Comparison of ENCODE assay signal across 1 cellular context in the genomic region with DNA sequence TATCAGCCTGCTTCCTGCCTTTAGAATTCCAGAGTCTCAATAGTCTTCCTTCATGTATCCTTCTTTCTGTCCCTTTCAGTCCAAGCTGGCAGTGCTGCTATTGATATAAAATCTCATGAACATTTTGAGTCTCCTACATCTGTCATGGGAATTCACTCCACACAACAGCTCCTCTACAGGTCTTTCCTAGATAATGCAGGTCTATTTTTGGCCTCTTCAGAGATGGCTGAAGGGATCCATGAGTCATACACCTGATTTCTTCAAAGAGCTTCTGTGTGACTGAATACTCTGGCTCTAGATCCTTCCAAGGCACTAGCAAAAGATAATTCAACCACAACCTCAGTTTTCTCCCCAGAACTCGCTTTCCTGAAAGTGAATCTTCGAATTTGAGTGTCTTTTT.
TF ChIP-seq lines count a peak whose summit lies in the region.

No MANE protein-coding gene starts in this region.

TF ChIP-seq in GM23338, 12 proteins besides CTCF, POLR2A, EP300 and RAD21:
- TF ChIP-seq, protein P1, sequence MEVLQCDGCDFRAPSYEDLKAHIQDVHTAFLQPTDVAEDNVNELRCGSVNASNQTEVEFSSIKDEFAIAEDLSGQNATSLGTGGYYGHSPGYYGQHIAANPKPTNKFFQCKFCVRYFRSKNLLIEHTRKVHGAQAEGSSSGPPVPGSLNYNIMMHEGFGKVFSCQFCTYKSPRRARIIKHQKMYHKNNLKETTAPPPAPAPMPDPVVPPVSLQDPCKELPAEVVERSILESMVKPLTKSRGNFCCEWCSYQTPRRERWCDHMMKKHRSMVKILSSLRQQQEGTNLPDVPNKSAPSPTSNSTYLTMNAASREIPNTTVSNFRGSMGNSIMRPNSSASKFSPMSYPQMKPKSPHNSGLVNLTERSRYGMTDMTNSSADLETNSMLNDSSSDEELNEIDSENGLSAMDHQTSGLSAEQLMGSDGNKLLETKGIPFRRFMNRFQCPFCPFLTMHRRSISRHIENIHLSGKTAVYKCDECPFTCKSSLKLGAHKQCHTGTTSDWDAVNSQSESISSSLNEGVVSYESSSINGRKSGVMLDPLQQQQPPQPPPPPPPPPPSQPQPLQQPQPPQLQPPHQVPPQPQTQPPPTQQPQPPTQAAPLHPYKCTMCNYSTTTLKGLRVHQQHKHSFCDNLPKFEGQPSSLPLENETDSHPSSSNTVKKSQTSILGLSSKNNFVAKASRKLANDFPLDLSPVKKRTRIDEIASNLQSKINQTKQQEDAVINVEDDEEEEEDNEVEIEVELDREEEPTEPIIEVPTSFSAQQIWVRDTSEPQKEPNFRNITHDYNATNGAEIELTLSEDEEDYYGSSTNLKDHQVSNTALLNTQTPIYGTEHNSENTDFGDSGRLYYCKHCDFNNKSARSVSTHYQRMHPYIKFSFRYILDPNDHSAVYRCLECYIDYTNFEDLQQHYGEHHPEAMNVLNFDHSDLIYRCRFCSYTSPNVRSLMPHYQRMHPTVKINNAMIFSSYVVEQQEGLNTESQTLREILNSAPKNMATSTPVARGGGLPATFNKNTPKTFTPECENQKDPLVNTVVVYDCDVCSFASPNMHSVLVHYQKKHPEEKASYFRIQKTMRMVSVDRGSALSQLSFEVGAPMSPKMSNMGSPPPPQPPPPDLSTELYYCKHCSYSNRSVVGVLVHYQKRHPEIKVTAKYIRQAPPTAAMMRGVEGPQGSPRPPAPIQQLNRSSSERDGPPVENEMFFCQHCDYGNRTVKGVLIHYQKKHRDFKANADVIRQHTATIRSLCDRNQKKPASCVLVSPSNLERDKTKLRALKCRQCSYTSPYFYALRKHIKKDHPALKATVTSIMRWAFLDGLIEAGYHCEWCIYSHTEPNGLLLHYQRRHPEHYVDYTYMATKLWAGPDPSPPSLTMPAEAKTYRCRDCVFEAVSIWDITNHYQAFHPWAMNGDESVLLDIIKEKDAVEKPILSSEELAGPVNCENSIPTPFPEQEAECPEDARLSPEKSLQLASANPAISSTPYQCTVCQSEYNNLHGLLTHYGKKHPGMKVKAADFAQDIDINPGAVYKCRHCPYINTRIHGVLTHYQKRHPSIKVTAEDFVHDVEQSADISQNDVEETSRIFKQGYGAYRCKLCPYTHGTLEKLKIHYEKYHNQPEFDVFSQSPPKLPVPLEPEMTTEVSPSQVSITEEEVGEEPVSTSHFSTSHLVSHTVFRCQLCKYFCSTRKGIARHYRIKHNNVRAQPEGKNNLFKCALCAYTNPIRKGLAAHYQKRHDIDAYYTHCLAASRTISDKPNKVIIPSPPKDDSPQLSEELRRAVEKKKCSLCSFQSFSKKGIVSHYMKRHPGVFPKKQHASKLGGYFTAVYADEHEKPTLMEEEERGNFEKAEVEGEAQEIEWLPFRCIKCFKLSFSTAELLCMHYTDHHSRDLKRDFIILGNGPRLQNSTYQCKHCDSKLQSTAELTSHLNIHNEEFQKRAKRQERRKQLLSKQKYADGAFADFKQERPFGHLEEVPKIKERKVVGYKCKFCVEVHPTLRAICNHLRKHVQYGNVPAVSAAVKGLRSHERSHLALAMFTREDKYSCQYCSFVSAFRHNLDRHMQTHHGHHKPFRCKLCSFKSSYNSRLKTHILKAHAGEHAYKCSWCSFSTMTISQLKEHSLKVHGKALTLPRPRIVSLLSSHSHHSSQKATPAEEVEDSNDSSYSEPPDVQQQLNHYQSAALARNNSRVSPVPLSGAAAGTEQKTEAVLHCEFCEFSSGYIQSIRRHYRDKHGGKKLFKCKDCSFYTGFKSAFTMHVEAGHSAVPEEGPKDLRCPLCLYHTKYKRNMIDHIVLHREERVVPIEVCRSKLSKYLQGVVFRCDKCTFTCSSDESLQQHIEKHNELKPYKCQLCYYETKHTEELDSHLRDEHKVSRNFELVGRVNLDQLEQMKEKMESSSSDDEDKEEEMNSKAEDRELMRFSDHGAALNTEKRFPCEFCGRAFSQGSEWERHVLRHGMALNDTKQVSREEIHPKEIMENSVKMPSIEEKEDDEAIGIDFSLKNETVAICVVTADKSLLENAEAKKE (CRISPR knock-in tag; IDR thresholded peaks at IDR 0.05), result peak; percentile 55
- TF ChIP-seq, protein P2, sequence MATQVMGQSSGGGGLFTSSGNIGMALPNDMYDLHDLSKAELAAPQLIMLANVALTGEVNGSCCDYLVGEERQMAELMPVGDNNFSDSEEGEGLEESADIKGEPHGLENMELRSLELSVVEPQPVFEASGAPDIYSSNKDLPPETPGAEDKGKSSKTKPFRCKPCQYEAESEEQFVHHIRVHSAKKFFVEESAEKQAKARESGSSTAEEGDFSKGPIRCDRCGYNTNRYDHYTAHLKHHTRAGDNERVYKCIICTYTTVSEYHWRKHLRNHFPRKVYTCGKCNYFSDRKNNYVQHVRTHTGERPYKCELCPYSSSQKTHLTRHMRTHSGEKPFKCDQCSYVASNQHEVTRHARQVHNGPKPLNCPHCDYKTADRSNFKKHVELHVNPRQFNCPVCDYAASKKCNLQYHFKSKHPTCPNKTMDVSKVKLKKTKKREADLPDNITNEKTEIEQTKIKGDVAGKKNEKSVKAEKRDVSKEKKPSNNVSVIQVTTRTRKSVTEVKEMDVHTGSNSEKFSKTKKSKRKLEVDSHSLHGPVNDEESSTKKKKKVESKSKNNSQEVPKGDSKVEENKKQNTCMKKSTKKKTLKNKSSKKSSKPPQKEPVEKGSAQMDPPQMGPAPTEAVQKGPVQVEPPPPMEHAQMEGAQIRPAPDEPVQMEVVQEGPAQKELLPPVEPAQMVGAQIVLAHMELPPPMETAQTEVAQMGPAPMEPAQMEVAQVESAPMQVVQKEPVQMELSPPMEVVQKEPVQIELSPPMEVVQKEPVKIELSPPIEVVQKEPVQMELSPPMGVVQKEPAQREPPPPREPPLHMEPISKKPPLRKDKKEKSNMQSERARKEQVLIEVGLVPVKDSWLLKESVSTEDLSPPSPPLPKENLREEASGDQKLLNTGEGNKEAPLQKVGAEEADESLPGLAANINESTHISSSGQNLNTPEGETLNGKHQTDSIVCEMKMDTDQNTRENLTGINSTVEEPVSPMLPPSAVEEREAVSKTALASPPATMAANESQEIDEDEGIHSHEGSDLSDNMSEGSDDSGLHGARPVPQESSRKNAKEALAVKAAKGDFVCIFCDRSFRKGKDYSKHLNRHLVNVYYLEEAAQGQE (IDR thresholded peaks at IDR 0.05; ENCODE audit: unreplicated experiment), result no peak
